In genomic region chr12:101551362-101552114, GRCh38 we compare ENCODE assay signal across 23 cellular contexts. TPM values are rescaled to one million over a fixed set of nuclear protein-coding genes. Genes with fewer than 3 reads are reported as not detected.
"Had no signal": no experiment of that assay in that cellular context is flagged by ENCODE, and none has a peak within 500 bp of the region (broad histone marks: within the 10 kb centered on the region; RNA-seq: fewer than 3 reads in every experiment).

No MANE protein-coding gene starts in this region.

- DNase-seq: activated CD4-positive, alpha-beta T cell treated with anti-CD3 and anti-CD28 coated beads for 1 hour; activated gamma-delta T cell treated with Interleukin-2 at 50 U/mL for 16 hours; activated T-cell treated with anti-CD3 and anti-CD28 coated beads, Interleukin-2, amount 50 U/mL, for 1 hour; brain microvascular endothelial cell; caudate nucleus; effector CD4-positive, alpha-beta T cell; erythroblast; hypothalamus; retina; stimulated activated CD4-positive, alpha-beta T cell treated with anti-CD3 and anti-CD28 coated beads, Interleukin-12 subunit alpha, Interleukin-12 subunit beta, amount 100 ng/mL, for 4 hours; stomach; transverse colon had no signal

- H3K9me3 ChIP-seq: adrenal gland, ascending aorta, transverse colon had no signal

- H3K4me3 Mint-ChIP-seq: dendritic cell treated with granulocyte-macrophage colony-stimulating factor and Interleukin-4, amounts not matched to agents 40 ng/mL and 50 ng/mL, for 4 days; memory B cell; neural crest cell had no signal

- H3K4me1 Mint-ChIP-seq: memory B cell, neural crest cell had no signal

- H3K27ac Mint-ChIP-seq: activated naive CD4-positive, alpha-beta T cell treated with anti-CD3 and anti-CD28 coated beads, Interleukin-2, amount 50 U/mL, for 72 hours; dendritic cell treated with granulocyte-macrophage colony-stimulating factor and Interleukin-4, amounts not matched to agents 40 ng/mL and 50 ng/mL, for 4 days; memory B cell had no signal

- H3K4me1 ChIP-seq: adrenal gland, ascending aorta, transverse colon had no signal

- H3K9me3 Mint-ChIP-seq: dendritic cell treated with granulocyte-macrophage colony-stimulating factor and Interleukin-4, amounts not matched to agents 40 ng/mL and 50 ng/mL, for 4 days had no signal

- H3K27ac ChIP-seq: adrenal gland, ascending aorta, brain microvascular endothelial cell, stomach, suprapubic skin, transverse colon had no signal

- ATAC-seq: activated naive CD4-positive, alpha-beta T cell treated with anti-CD3 and anti-CD28 coated beads, Interleukin-2, amount 50 U/mL, for 72 hours had no signal

- H3K27me3 Mint-ChIP-seq: dendritic cell treated with granulocyte-macrophage colony-stimulating factor and Interleukin-4, amounts not matched to agents 40 ng/mL and 50 ng/mL, for 4 days had no signal

- H3K36me3 ChIP-seq: adrenal gland, ascending aorta, brain microvascular endothelial cell, stomach, suprapubic skin, transverse colon had no signal

- H3K27me3 ChIP-seq: ascending aorta, brain microvascular endothelial cell, stomach, suprapubic skin, transverse colon had no signal

- H3K4me3 ChIP-seq: adrenal gland, ascending aorta, stomach, suprapubic skin, transverse colon had no signal

- H3K36me3 Mint-ChIP-seq: activated naive CD4-positive, alpha-beta T cell treated with anti-CD3 and anti-CD28 coated beads, Interleukin-2, amount 50 U/mL, for 72 hours had no signal

RNA-seq across cellular contexts. Expression of gene MYBPC1, which starts 43.2 kb away (rescaled TPM):
- total RNA-seq: activated naive CD4-positive, alpha-beta T cell treated with anti-CD3 and anti-CD28 coated beads, Interleukin-2, amount 50 U/mL, for 72 hours; ascending aorta; fibroblast of lung; neural crest cell; omental fat pad; posterior vena cava; T-helper 2 cell treated with Interferon-gamma antibody and Interleukin-4, amounts not matched to agents 100 ng/mL and 5 ng/mL, for 36 hours had no signal
- polyA plus RNA-seq: fibroblast of lung had no signal
